ENCODE assay signal across 9 cellular contexts in genomic region chr16:87560428-87561199, GRCh38. TPM values are rescaled to one million over a fixed set of nuclear protein-coding genes. Genes with fewer than 3 reads are reported as not detected.
DNase-seq lines count a peak whose midpoint lies in the region; ATAC-seq and TF ChIP-seq lines count a peak whose summit lies in the region.
"Had no signal": no experiment of that assay in that cellular context is flagged by ENCODE, and none has a peak within 500 bp of the region (broad histone marks: within the 10 kb centered on the region; RNA-seq: fewer than 3 reads in every experiment).

No MANE protein-coding gene starts in this region.

- DNase-seq in activated T-cell treated with anti-CD3 and anti-CD28 coated beads for 24 hours (ENCODE audit: low read depth) (peak; percentile 19), activated T-cell treated with anti-CD3 and anti-CD28 coated beads for 4 hours (no peak), RPMI8226 (peak; percentile 26), testis (peak; percentile 60), hepatocyte (ENCODE audit: low spot score) (no peak), hippocampal formation (lab: John Stamatoyannopoulos, UW) (no peak)
- no peak for DNase-seq in activated effector memory CD4-positive, alpha-beta T cell treated with anti-CD3 and anti-CD28 coated beads, Interleukin-2, amount 50 U/mL, for 16 hours
- DNase-seq: glutamatergic neuron had no signal

- H3K9me2 ChIP-seq in hepatocyte (replicated peaks; ENCODE audit: insufficient read depth) = no peaks in the 10 kb centered on the region

- no peaks in the 10 kb centered on the region for H4K20me1 ChIP-seq in hepatocyte (ENCODE audit: insufficient read depth, poor library complexity, severe bottlenecking)

- no peak for TF ChIP-seq POLR2A in gastroesophageal sphincter (IDR thresholded peaks at IDR 0.05)
- no peak for TF ChIP-seq POLR2A in testis (IDR thresholded peaks at IDR 0.05)

- TF ChIP-seq CTCF in gastroesophageal sphincter (IDR thresholded peaks at IDR 0.05) = no peak
- TF ChIP-seq CTCF in testis (IDR thresholded peaks at IDR 0.05) = no peak
- no peak for TF ChIP-seq CTCF in hepatocyte (IDR thresholded peaks at IDR 0.05; ENCODE audit: poor library complexity)

- no peak overlapping the region for H3K4me2 ChIP-seq in hepatocyte

- H3K27ac ChIP-seq in gastroesophageal sphincter (no peak overlapping the region), testis (no peak overlapping the region), hepatocyte (no peak overlapping the region)

- intact Hi-C loops in testis (cut with DNase I; ENCODE audit: low total_unique reads) = no loop called here

- H3K27me3 ChIP-seq in gastroesophageal sphincter (no peaks in the 10 kb centered on the region), testis (no peaks in the 10 kb centered on the region), hepatocyte (no peaks in the 10 kb centered on the region)

- H3K4me3 ChIP-seq in gastroesophageal sphincter = no peak overlapping the region
- no peak overlapping the region for H3K4me3 ChIP-seq in testis
- no peak overlapping the region for H3K4me3 ChIP-seq in hepatocyte

- peaks cover 0 to 13% (median 5%) of the 10 kb centered on the region in 3 donors for H3K4me1 ChIP-seq in gastroesophageal sphincter
- H3K4me1 ChIP-seq in testis = peaks cover 21% of the 10 kb centered on the region
- H3K4me1 ChIP-seq in hepatocyte (ENCODE audit: insufficient read depth) = peaks cover 8% of the 10 kb centered on the region

- H3K36me3 ChIP-seq in gastroesophageal sphincter (no peaks in the 10 kb centered on the region), testis (ENCODE audit: low read depth, missing control alignments) (no peaks in the 10 kb centered on the region), hepatocyte (replicated peaks; ENCODE audit: insufficient read depth, low read depth) (no peaks in the 10 kb centered on the region)

- no peak for TF ChIP-seq EP300 in gastroesophageal sphincter (IDR thresholded peaks at IDR 0.05)

- WGBS in gastroesophageal sphincter (ENCODE audit: low coverage in 1 of 2), 2 donors = 50 to 66% methylated on average over 2 to 6 of the region's 12 CpGs
- WGBS in testis, 2 donors = 50 to 65% methylated on average over 9 to 12 of the region's 12 CpGs
- 86% methylated on average over 10 of the region's 12 CpGs for WGBS in hepatocyte (ENCODE audit: low lambda C conversion rate, missing lambda C conversion rate)

- H3K79me2 ChIP-seq in hepatocyte = no peaks in the 10 kb centered on the region

- no peaks in the 10 kb centered on the region for H3K9me3 ChIP-seq in gastroesophageal sphincter
- H3K9me3 ChIP-seq in testis = no peaks in the 10 kb centered on the region
- no peaks in the 10 kb centered on the region for H3K9me3 ChIP-seq in hepatocyte (ENCODE audit: low read depth)

- no peak overlapping the region for H2AFZ ChIP-seq in hepatocyte

- ATAC-seq in gastroesophageal sphincter = peak; percentile 50

RNA-seq across cellular contexts. Expression of gene JPH3, which starts 41.7 kb away (rescaled TPM):
- total RNA-seq in gastroesophageal sphincter (1 to 10 TPM in 3 of 4 donors, under 1 TPM in 1; 0.72 to 4.4 (median 1.1) TPM), testis (1 to 10 TPM; 8.3 to 8.7 TPM), hepatocyte (2.3 and 4.8 TPM in 2 replicates)
- polyA plus RNA-seq in testis (ENCODE audit: insufficient read depth, low read depth, low replicate concordance) (3.2 TPM), hepatocyte (1.8 and 2.5 TPM in 2 replicates)

Comparison
In these comparisons a context has a peak if more than half of its experiments do, and no peak if none do; other contexts are left out.
1. DNase-seq: peak in activated T-cell treated with anti-CD3 and anti-CD28 coated beads for 24 hours (single experiment), RPMI8226 (single experiment) and testis (single experiment); none in activated T-cell treated with anti-CD3 and anti-CD28 coated beads for 4 hours (single experiment), activated effector memory CD4-positive, alpha-beta T cell treated with anti-CD3 and anti-CD28 coated beads, Interleukin-2, amount 50 U/mL, for 16 hours (single experiment), hepatocyte (single experiment) and hippocampal formation (0 of 2).